ENCODE assay signal across 17 cellular contexts in genomic region chr1:205688681-205689080, GRCh38. TPM values are rescaled to one million over a fixed set of nuclear protein-coding genes. Genes with fewer than 3 reads are reported as not detected.
DNase-seq lines count a peak whose midpoint lies in the region; ATAC-seq and TF ChIP-seq lines count a peak whose summit lies in the region.
"Had no signal": no experiment of that assay in that cellular context is flagged by ENCODE, and none has a peak within 500 bp of the region (broad histone marks: within the 10 kb centered on the region; RNA-seq: fewer than 3 reads in every experiment).

No MANE protein-coding gene starts in this region.

- in situ Hi-C loops in SK-MEL-5 (cut with HindIII; ENCODE audit: low pct_unique_long_range_greater_than_20kb, low sequenced_read_pairs), result no loop called here

- no peak for ATAC-seq in GM18511 (IDR thresholded peaks at IDR 0.05; ENCODE audit: unreplicated experiment)
- no peak for ATAC-seq in GM19324 (IDR thresholded peaks at IDR 0.05; ENCODE audit: low FRiP score, unreplicated experiment)
- ATAC-seq: HCT116 had no signal

- DNase-seq in SK-MEL-5 (ENCODE audit: low read depth, low spot score), result peak; percentile 52
- DNase-seq in endodermal cell, result no peak
- no peak for DNase-seq in nephron progenitor cell
- peak; percentile 1 for DNase-seq in spleen
- no peak for DNase-seq in NCI-H1105 (lab: John Stamatoyannopoulos, UW)
- no peak for DNase-seq in NCI-H2107 (lab: John Stamatoyannopoulos, UW)
- DNase-seq: BE2C; C1 segment of cervical spinal cord; CD4-positive, CD25-positive, alpha-beta regulatory T cell; CD8-positive, alpha-beta memory T cell; GOT3; H7; HFFc6 had no signal

- H3K9me3 ChIP-seq in endodermal cell (ENCODE audit: control insufficient read depth, low read length) (no peaks in the 10 kb centered on the region), spleen (no peaks in the 10 kb centered on the region)
- H3K9me3 ChIP-seq: BE2C, Caco-2 had no signal

- no peaks in the 10 kb centered on the region for H3K9me3 Mint-ChIP-seq in endodermal cell
- H3K9me3 Mint-ChIP-seq in nephron progenitor cell, result no peaks in the 10 kb centered on the region
- H3K9me3 Mint-ChIP-seq: CD8-positive, alpha-beta memory T cell; HFFc6 had no signal

- H3K27ac Mint-ChIP-seq in endodermal cell (no peak overlapping the region), nephron progenitor cell (peak overlapping the region; percentile 52)
- H3K27ac Mint-ChIP-seq: CD4-positive, CD25-positive, alpha-beta regulatory T cell; CD8-positive, alpha-beta memory T cell; HFFc6 had no signal

- intact Hi-C loops in spleen (cut with DNase I; ENCODE audit: low total_unique reads), result no loop called here

- H3K4me1 Mint-ChIP-seq in endodermal cell (peaks cover 33% of the 10 kb centered on the region), nephron progenitor cell (peaks cover 65% of the 10 kb centered on the region)
- H3K4me1 Mint-ChIP-seq: CD4-positive, CD25-positive, alpha-beta regulatory T cell; CD8-positive, alpha-beta memory T cell had no signal

- H3K27ac ChIP-seq in endodermal cell (ENCODE audit: low read depth, low read length) (peak overlapping the region; percentile 64), spleen (no peak overlapping the region)

- H3K4me1 ChIP-seq in endodermal cell (ENCODE audit: control insufficient read depth, insufficient read depth, low read length), result peaks cover 11% of the 10 kb centered on the region
- peaks cover 7 to 21% (median 9%) of the 10 kb centered on the region in 6 donors for H3K4me1 ChIP-seq in spleen
- H3K4me1 ChIP-seq: BE2C, Caco-2 had no signal

- no peak for TF ChIP-seq POLR2A in spleen (IDR thresholded peaks at IDR 0.05)

- WGBS in endodermal cell (ENCODE audit: insufficient coverage in 1 of 2, insufficient read length in 1 of 2), 2 experiments, result 89 to 100% methylated on average over 1 of the region's 1 CpG
- 94 to 98% (median 96%) methylated on average over 1 of the region's 1 CpG for WGBS in spleen, 5 donors

- no peak overlapping the region for H3K9ac ChIP-seq in endodermal cell (ENCODE audit: extremely low read depth, low read length, poor library complexity, severe bottlenecking)

- H3K36me3 Mint-ChIP-seq in endodermal cell (ENCODE audit: low read depth) (no peaks in the 10 kb centered on the region), nephron progenitor cell (ENCODE audit: low read depth) (no peaks in the 10 kb centered on the region)
- H3K36me3 Mint-ChIP-seq: CD4-positive, CD25-positive, alpha-beta regulatory T cell had no signal

- H3K27me3 Mint-ChIP-seq in endodermal cell (ENCODE audit: insufficient read depth) (no peaks in the 10 kb centered on the region), nephron progenitor cell (ENCODE audit: low read depth, poor library complexity) (peaks cover 8% of the 10 kb centered on the region)

- no peak overlapping the region for H3K4me3 ChIP-seq in endodermal cell (ENCODE audit: low read length)
- no peak overlapping the region for H3K4me3 ChIP-seq in spleen

- H3K36me3 ChIP-seq in endodermal cell (ENCODE audit: control insufficient read depth, insufficient read depth, low read length), result no peaks in the 10 kb centered on the region
- H3K36me3 ChIP-seq in spleen, result no peaks in the 10 kb centered on the region
- H3K36me3 ChIP-seq: BE2C had no signal

- H3K27me3 ChIP-seq in endodermal cell (ENCODE audit: control insufficient read depth, insufficient read depth, low read length, poor library complexity, severe bottlenecking) (no peaks in the 10 kb centered on the region), spleen (replicated peaks in 1 of 7) (peaks cover 0 to 3% (median 0%) of the 10 kb centered on the region in 7 donors)
- H3K27me3 ChIP-seq: BE2C had no signal

- TF ChIP-seq CTCF in endodermal cell (conservative IDR thresholded peaks at IDR 0.05) (no peak), nephron progenitor cell (IDR thresholded peaks at IDR 0.05) (no peak), spleen (IDR thresholded peaks at IDR 0.05 in 8 of 11, conservative IDR thresholded peaks at IDR 0.05 in 3 of 11) (no peak)

- H3K4me3 Mint-ChIP-seq in endodermal cell (no peak overlapping the region), nephron progenitor cell (no peak overlapping the region)
- H3K4me3 Mint-ChIP-seq: CD4-positive, CD25-positive, alpha-beta regulatory T cell; CD8-positive, alpha-beta memory T cell; HFFc6 had no signal

RNA-seq across cellular contexts. Expression of gene SLC45A3, which starts 8.4 kb away (rescaled TPM):
- 5.5 and 5.8 TPM in 2 replicates for total RNA-seq in SK-MEL-5 (2014; rRNA removed; shearing (Covaris generic))
- 6.9 and 7.8 TPM in 2 replicates for polyA plus RNA-seq in SK-MEL-5 (2015; cell fraction: cytosol; rRNA removed)
- polyA plus RNA-seq in SK-MEL-5 (2015; cell fraction: nucleus; rRNA removed), result 8.4 and 9.5 TPM in 2 replicates
- total RNA-seq in endodermal cell (10 to 100 TPM in 1 of 2 donors, 1 to 10 TPM in 1; 7.9 to 10.2 TPM), spleen (10 to 100 TPM; 22.8 to 43.7 (median 30.4) TPM)
- polyA plus RNA-seq in endodermal cell (2013, experiment 1 of 2), result 22.4 TPM
- 17.5 TPM for polyA plus RNA-seq in endodermal cell (2013, experiment 2 of 2)
- 10 to 100 TPM; 16.8 to 41.5 (median 36.0) TPM for polyA plus RNA-seq in spleen
- polyA plus RNA-seq: CD4-positive, CD25-positive, alpha-beta regulatory T cell; CD8-positive, alpha-beta memory T cell had no signal

RNA-seq across cellular contexts. Expression of gene ELK4, which starts 56.9 kb away (rescaled TPM):
- total RNA-seq in SK-MEL-5 (2014; rRNA removed; shearing (Covaris generic)), result 15.5 and 17.6 TPM in 2 replicates
- polyA plus RNA-seq in SK-MEL-5 (2015; cell fraction: cytosol; rRNA removed), result 9.5 and 14.3 TPM in 2 replicates
- polyA plus RNA-seq in SK-MEL-5 (2015; cell fraction: nucleus; rRNA removed), result 24.7 and 30.3 TPM in 2 replicates
- total RNA-seq in endodermal cell (10 to 100 TPM; 29.6 to 41.6 TPM), spleen (100 to 1,000 TPM in 4 of 7 donors, 10 to 100 TPM in 3; 50.9 to 109 (median 102) TPM)
- 10.4 TPM for polyA plus RNA-seq in endodermal cell (2013, experiment 1 of 2)
- 12.1 TPM for polyA plus RNA-seq in endodermal cell (2013, experiment 2 of 2)
- polyA plus RNA-seq in spleen, result 10 to 100 TPM in 1 of 3 donors, 1 to 10 TPM in 2; 8.5 to 12.5 (median 9.8) TPM

Comparison
In these comparisons a context has a peak if more than half of its experiments do, and no peak if none do; other contexts are left out.
1. DNase-seq: peak in SK-MEL-5 (single experiment) and spleen (single experiment); none in endodermal cell (single experiment), nephron progenitor cell (single experiment), NCI-H1105 (single experiment) and NCI-H2107 (single experiment).